In the genomic region with DNA sequence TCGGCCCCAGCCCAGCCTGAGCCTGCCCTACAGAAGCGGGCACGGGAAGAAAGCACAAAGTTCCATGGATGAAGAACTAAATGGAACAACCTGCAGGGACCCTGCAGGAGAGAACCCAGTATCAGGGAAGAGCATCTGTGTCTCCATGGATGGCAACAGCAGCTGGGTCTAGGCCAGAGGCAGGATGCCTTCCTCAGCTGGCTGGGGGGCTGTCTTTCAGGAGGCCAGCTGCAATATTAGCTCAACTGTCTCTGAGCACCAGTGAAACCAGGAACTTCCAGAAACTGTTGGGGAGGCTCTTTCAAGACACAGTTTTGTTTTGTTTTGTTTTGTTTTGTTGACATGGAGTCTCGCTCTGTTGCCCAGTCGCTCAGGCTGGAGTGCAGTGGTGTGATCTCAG, we compare ENCODE assay signal across 1 cellular context.
A peak's percentile ranks its signal among the peaks of the same experiment; 100 is the strongest.
TF ChIP-seq lines count a peak whose summit lies in the region.

No MANE protein-coding gene starts in this region.

TF ChIP-seq in HepG2, 621 proteins besides CTCF, POLR2A, EP300 and RAD21:
- TF ChIP-seq CBX1 (IDR thresholded peaks at IDR 0.05; ENCODE audit: low read depth): no peak
- TF ChIP-seq SAFB2 (CRISPR knock-in tag; IDR thresholded peaks at IDR 0.05; ENCODE audit: borderline replicate concordance, low read depth): no peak
- TF ChIP-seq ZNF121 (CRISPR knock-in tag; IDR thresholded peaks at IDR 0.05): peak; percentile 65; the same call in 1 of the 2 replicates
- TF ChIP-seq, protein P1, sequence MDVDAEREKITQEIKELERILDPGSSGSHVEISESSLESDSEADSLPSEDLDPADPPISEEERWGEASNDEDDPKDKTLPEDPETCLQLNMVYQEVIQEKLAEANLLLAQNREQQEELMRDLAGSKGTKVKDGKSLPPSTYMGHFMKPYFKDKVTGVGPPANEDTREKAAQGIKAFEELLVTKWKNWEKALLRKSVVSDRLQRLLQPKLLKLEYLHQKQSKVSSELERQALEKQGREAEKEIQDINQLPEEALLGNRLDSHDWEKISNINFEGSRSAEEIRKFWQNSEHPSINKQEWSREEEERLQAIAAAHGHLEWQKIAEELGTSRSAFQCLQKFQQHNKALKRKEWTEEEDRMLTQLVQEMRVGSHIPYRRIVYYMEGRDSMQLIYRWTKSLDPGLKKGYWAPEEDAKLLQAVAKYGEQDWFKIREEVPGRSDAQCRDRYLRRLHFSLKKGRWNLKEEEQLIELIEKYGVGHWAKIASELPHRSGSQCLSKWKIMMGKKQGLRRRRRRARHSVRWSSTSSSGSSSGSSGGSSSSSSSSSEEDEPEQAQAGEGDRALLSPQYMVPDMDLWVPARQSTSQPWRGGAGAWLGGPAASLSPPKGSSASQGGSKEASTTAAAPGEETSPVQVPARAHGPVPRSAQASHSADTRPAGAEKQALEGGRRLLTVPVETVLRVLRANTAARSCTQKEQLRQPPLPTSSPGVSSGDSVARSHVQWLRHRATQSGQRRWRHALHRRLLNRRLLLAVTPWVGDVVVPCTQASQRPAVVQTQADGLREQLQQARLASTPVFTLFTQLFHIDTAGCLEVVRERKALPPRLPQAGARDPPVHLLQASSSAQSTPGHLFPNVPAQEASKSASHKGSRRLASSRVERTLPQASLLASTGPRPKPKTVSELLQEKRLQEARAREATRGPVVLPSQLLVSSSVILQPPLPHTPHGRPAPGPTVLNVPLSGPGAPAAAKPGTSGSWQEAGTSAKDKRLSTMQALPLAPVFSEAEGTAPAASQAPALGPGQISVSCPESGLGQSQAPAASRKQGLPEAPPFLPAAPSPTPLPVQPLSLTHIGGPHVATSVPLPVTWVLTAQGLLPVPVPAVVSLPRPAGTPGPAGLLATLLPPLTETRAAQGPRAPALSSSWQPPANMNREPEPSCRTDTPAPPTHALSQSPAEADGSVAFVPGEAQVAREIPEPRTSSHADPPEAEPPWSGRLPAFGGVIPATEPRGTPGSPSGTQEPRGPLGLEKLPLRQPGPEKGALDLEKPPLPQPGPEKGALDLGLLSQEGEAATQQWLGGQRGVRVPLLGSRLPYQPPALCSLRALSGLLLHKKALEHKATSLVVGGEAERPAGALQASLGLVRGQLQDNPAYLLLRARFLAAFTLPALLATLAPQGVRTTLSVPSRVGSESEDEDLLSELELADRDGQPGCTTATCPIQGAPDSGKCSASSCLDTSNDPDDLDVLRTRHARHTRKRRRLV (CRISPR knock-in tag; IDR thresholded peaks at IDR 0.05): no peak
- TF ChIP-seq KDM5A (IDR thresholded peaks at IDR 0.05; ENCODE audit: borderline replicate concordance, low read length): no peak
- TF ChIP-seq, protein P2, sequence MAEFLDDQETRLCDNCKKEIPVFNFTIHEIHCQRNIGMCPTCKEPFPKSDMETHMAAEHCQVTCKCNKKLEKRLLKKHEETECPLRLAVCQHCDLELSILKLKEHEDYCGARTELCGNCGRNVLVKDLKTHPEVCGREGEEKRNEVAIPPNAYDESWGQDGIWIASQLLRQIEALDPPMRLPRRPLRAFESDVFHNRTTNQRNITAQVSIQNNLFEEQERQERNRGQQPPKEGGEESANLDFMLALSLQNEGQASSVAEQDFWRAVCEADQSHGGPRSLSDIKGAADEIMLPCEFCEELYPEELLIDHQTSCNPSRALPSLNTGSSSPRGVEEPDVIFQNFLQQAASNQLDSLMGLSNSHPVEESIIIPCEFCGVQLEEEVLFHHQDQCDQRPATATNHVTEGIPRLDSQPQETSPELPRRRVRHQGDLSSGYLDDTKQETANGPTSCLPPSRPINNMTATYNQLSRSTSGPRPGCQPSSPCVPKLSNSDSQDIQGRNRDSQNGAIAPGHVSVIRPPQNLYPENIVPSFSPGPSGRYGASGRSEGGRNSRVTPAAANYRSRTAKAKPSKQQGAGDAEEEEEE (CRISPR knock-in tag; IDR thresholded peaks at IDR 0.05; ENCODE audit: borderline replicate concordance): no peak
- TF ChIP-seq ZNF660 (CRISPR knock-in tag; IDR thresholded peaks at IDR 0.05; ENCODE audit: borderline replicate concordance, low read depth): no peak
- TF ChIP-seq, protein P3, sequence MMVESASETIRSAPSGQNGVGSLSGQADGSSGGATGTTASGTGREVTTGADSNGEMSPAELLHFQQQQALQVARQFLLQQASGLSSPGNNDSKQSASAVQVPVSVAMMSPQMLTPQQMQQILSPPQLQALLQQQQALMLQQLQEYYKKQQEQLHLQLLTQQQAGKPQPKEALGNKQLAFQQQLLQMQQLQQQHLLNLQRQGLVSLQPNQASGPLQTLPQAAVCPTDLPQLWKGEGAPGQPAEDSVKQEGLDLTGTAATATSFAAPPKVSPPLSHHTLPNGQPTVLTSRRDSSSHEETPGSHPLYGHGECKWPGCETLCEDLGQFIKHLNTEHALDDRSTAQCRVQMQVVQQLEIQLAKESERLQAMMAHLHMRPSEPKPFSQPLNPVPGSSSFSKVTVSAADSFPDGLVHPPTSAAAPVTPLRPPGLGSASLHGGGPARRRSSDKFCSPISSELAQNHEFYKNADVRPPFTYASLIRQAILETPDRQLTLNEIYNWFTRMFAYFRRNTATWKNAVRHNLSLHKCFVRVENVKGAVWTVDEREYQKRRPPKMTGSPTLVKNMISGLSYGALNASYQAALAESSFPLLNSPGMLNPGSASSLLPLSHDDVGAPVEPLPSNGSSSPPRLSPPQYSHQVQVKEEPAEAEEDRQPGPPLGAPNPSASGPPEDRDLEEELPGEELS (CRISPR knock-in tag; IDR thresholded peaks at IDR 0.05): no peak
